21 cellular contexts compared by ENCODE assay signal in the genomic region with DNA sequence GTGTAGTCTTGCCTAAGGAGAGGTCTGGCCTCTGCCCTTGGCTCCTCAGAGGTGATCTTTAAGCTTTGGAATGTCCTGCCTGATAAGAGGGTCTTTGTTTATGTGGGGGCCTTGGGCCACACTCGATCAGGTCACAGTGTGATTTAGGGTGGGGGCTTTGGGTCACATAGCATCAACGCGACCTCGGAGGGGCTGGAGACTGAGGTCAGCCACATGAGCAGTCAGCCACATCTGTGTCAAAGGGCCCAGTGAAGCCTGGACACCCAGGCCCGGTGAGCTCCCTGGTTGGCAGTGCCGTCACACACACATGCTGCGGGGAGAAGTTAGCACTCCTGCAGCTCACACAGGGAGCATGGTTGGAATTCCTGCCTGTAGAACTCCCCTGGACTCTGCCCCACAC.
DNase-seq lines count a peak whose midpoint lies in the region; ATAC-seq, FAIRE-seq and TF ChIP-seq lines count a peak whose summit lies in the region.
"Had no signal": no experiment of that assay in that cellular context is flagged by ENCODE, and none has a peak within 500 bp of the region (broad histone marks: within the 10 kb centered on the region; RNA-seq: fewer than 3 reads in every experiment).

No MANE protein-coding gene starts in this region.

- intact Hi-C loops in HepG2 (cut with micrococcal nuclease; ENCODE audit: unreplicated experiment): no loop called here
- intact Hi-C loops in right lobe of liver (cut with DNase I): no loop called here
- intact Hi-C loops in stomach (cut with DNase I; ENCODE audit: low total_unique reads): no loop called here

- FAIRE-seq in HepG2 (lab: Jason Lieb, UNC): no peak
- FAIRE-seq: A204.1, G401.6, GM12892, H54 had no signal

- TF ChIP-seq RAD21 in HepG2 (CRISPR knock-in tag; IDR thresholded peaks at IDR 0.05): no peak

- TF ChIP-seq POLR2A in HepG2 (IDR thresholded peaks at IDR 0.05; ENCODE audit: insufficient read depth in 1 of 2, low read depth in 2 of 2, low read length in 2 of 2) (no peak), right lobe of liver (IDR thresholded peaks at IDR 0.05) (no peak), stomach (IDR thresholded peaks at IDR 0.05) (no peak)

- H2AFZ ChIP-seq in HepG2 (ENCODE audit: low read length): no peak overlapping the region
- H2AFZ ChIP-seq in hepatocyte: no peak overlapping the region

- H3K27ac ChIP-seq in HepG2 (ENCODE audit: extremely low read length, insufficient read depth, low read length) (no peak overlapping the region), right lobe of liver (no peak overlapping the region), hepatocyte (peak overlapping the region; percentile 46), mesodermal cell (ENCODE audit: low read depth, low read length, severe bottlenecking) (peak overlapping the region; percentile 90), stomach (no peak overlapping the region)
- H3K27ac ChIP-seq: Peyer's patch had no signal

- DNase-seq in HepG2 (ENCODE audit: low spot score) (no peak), right lobe of liver (no peak), hepatocyte (ENCODE audit: low spot score) (no peak), stomach (peak; percentile 13), G401 (ENCODE audit: low spot score) (no peak), NCI-H524 (lab: John Stamatoyannopoulos, UW) (no peak)
- DNase-seq in NK-92 treated with Interleukin-12 subunit alpha and Interleukin-12 subunit beta, amount 100 ng/mL, for 24 hours (lab: John Stamatoyannopoulos, UW): no peak
- DNase-seq: DND-41, Karpas-422, MV-4-11, NCI-H1105 treated with DMSO at 0.1 percent for 48 hours, NCI-H2029 treated with DMSO at 0.1 percent for 48 hours, NCI-H226, NCI-H510A treated with DMSO at 0.1 percent for 48 hours, NCI-H774 had no signal

- POLR2A ChIA-PET in HepG2 (lab: Yijun Ruan, JAX): no interaction called here

- H3K79me2 ChIP-seq in HepG2 (ENCODE audit: insufficient read depth, low read length): no peaks in the 10 kb centered on the region
- H3K79me2 ChIP-seq in hepatocyte: no peaks in the 10 kb centered on the region

- H3K4me1 ChIP-seq in HepG2 (ENCODE audit: insufficient read depth, low read length) (peaks cover 26% of the 10 kb centered on the region), right lobe of liver (no peaks in the 10 kb centered on the region), hepatocyte (ENCODE audit: insufficient read depth) (peaks cover 16% of the 10 kb centered on the region), mesodermal cell (ENCODE audit: control insufficient read depth, insufficient read depth, low read length, poor library complexity, severe bottlenecking) (peaks cover 15% of the 10 kb centered on the region), stomach (no peaks in the 10 kb centered on the region)
- H3K4me1 ChIP-seq: Peyer's patch had no signal

- H3K27me3 ChIP-seq in HepG2 (ENCODE audit: control insufficient read depth in 1 of 2, insufficient read depth in 2 of 2, low read length in 2 of 2): peaks cover 4 to 61% of the 10 kb centered on the region in 2 experiments
- no peaks in the 10 kb centered on the region for H3K27me3 ChIP-seq in right lobe of liver
- no peaks in the 10 kb centered on the region for H3K27me3 ChIP-seq in hepatocyte
- peaks cover 0 to 61% (median 0%) of the 10 kb centered on the region in 3 donors for H3K27me3 ChIP-seq in stomach
- H3K27me3 ChIP-seq: Peyer's patch had no signal

- no peak overlapping the region for H3K9ac ChIP-seq in HepG2 (ENCODE audit: insufficient read depth, low read depth, low read length)

- TF ChIP-seq EP300 in HepG2 (IDR thresholded peaks at IDR 0.05; ENCODE audit: low read depth in 2 of 2, low read length in 2 of 2): no peak
- TF ChIP-seq EP300 in HepG2 (CRISPR knock-in tag; IDR thresholded peaks at IDR 0.05; ENCODE audit: borderline replicate concordance): no peak
- no peak for TF ChIP-seq EP300 in stomach (IDR thresholded peaks at IDR 0.05)

- no peak overlapping the region for H3K4me3 ChIP-seq in HepG2 (replicated peaks in 1 of 3; ENCODE audit: insufficient read depth in 1 of 3, low read depth in 2 of 3, low read length in 3 of 3)
- H3K4me3 ChIP-seq in right lobe of liver: no peak overlapping the region
- H3K4me3 ChIP-seq in hepatocyte: no peak overlapping the region
- no peak overlapping the region for H3K4me3 ChIP-seq in mesodermal cell (ENCODE audit: extremely low read depth, insufficient read depth, low read length, poor library complexity, severe bottlenecking)
- H3K4me3 ChIP-seq in stomach: no peak overlapping the region
- H3K4me3 ChIP-seq: Peyer's patch had no signal

- no TSS peak for BruUV-seq in HepG2 (replicated peaks; lab: Mats Ljungman, UMichigan)

- in situ Hi-C loops in HepG2 (cut with HindIII; ENCODE audit: extremely low pct_ligation_motif_present, low pct_unique_long_range_greater_than_20kb) (no loop called here), G401 (cut with HindIII; ENCODE audit: low sequenced_read_pairs) (no loop called here)

- WGBS in HepG2 (ENCODE audit: low lambda C conversion rate): 10% methylated on average over 3 of the region's 7 CpGs
- 40% methylated on average over 1 of the region's 7 CpGs for WGBS in right lobe of liver (ENCODE audit: insufficient coverage, low coverage, low lambda C conversion rate, missing lambda C conversion rate)
- 43% methylated on average over 7 of the region's 7 CpGs for WGBS in hepatocyte (ENCODE audit: low lambda C conversion rate, missing lambda C conversion rate)
- 74 to 77% methylated on average over 6 to 7 of the region's 7 CpGs for WGBS in mesodermal cell (ENCODE audit: insufficient coverage in 2 of 2), 2 experiments
- 27 to 58% (median 32%) methylated on average over 7 of the region's 7 CpGs for WGBS in stomach, 5 donors

- H3K36me3 ChIP-seq in HepG2 (replicated peaks in 1 of 2; ENCODE audit: control insufficient read depth in 1 of 2, insufficient read depth in 2 of 2, low read length in 2 of 2): no peaks in the 10 kb centered on the region
- H3K36me3 ChIP-seq in right lobe of liver: no peaks in the 10 kb centered on the region
- no peaks in the 10 kb centered on the region for H3K36me3 ChIP-seq in hepatocyte (replicated peaks; ENCODE audit: insufficient read depth, low read depth)
- H3K36me3 ChIP-seq in mesodermal cell (ENCODE audit: control insufficient read depth, insufficient read depth, low read length): no peaks in the 10 kb centered on the region
- H3K36me3 ChIP-seq in stomach: no peaks in the 10 kb centered on the region
- H3K36me3 ChIP-seq: Peyer's patch had no signal

- no peaks in the 10 kb centered on the region for H4K20me1 ChIP-seq in HepG2 (ENCODE audit: insufficient read depth, low read length)
- no peaks in the 10 kb centered on the region for H4K20me1 ChIP-seq in hepatocyte (ENCODE audit: insufficient read depth, poor library complexity, severe bottlenecking)

- ATAC-seq in HepG2 (peak; percentile 46), right lobe of liver (no peak)

- no peak for TF ChIP-seq CTCF in HepG2 (CRISPR knock-in tag; IDR thresholded peaks at IDR 0.05)
- no peak for TF ChIP-seq CTCF in right lobe of liver (IDR thresholded peaks at IDR 0.05)
- TF ChIP-seq CTCF in hepatocyte (IDR thresholded peaks at IDR 0.05; ENCODE audit: poor library complexity): no peak
- no peak for TF ChIP-seq CTCF in stomach (IDR thresholded peaks at IDR 0.05)

- no peaks in the 10 kb centered on the region for H3K9me3 ChIP-seq in HepG2 (ENCODE audit: low read length)
- no peaks in the 10 kb centered on the region for H3K9me3 ChIP-seq in right lobe of liver
- no peaks in the 10 kb centered on the region for H3K9me3 ChIP-seq in hepatocyte (ENCODE audit: low read depth)
- H3K9me3 ChIP-seq in mesodermal cell (ENCODE audit: control insufficient read depth, low read length): peaks cover 10% of the 10 kb centered on the region
- H3K9me3 ChIP-seq in stomach: peaks cover 0 to 23% (median 7%) of the 10 kb centered on the region in 4 donors
- H3K9me3 ChIP-seq: Peyer's patch had no signal

- no peaks in the 10 kb centered on the region for H3K9me2 ChIP-seq in hepatocyte (replicated peaks; ENCODE audit: insufficient read depth)

- CTCF ChIA-PET in HepG2 (lab: Yijun Ruan, JAX; ENCODE audit: low intra/inter-chr PET ratio, low total read pairs): no interaction called here

- H3K4me2 ChIP-seq in HepG2 (ENCODE audit: low read depth, low read length) (no peak overlapping the region), hepatocyte (no peak overlapping the region)

TF ChIP-seq in HepG2, 621 proteins besides CTCF, POLR2A, EP300 and RAD21:
- TF ChIP-seq, protein P1, sequence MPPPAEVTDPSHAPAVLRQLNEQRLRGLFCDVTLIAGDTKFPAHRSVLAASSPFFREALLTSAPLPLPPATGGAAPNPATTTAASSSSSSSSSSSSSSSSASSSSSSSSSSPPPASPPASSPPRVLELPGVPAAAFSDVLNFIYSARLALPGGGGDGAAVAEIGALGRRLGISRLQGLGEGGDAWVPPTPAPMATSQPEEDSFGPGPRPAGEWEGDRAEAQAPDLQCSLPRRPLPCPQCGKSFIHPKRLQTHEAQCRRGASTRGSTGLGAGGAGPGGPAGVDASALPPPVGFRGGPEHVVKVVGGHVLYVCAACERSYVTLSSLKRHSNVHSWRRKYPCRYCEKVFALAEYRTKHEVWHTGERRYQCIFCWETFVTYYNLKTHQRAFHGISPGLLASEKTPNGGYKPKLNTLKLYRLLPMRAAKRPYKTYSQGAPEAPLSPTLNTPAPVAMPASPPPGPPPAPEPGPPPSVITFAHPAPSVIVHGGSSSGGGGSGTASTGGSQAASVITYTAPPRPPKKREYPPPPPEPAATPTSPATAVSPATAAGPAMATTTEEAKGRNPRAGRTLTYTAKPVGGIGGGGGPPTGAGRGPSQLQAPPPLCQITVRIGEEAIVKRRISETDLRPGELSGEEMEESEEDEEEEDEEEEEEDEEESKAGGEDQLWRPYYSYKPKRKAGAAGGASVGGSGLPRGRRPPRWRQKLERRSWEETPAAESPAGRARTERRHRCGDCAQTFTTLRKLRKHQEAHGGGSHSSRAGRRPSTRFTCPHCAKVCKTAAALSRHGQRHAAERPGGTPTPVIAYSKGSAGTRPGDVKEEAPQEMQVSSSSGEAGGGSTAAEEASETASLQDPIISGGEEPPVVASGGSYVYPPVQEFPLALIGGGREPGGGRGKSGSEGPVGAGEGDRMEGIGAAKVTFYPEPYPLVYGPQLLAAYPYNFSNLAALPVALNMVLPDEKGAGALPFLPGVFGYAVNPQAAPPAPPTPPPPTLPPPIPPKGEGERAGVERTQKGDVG (CRISPR knock-in tag; IDR thresholded peaks at IDR 0.05; ENCODE audit: borderline replicate concordance): no peak
- TF ChIP-seq ZNF598 (CRISPR knock-in tag; IDR thresholded peaks at IDR 0.05; ENCODE audit: borderline replicate concordance): no peak
- TF ChIP-seq ZNF10 (CRISPR knock-in tag; IDR thresholded peaks at IDR 0.05; ENCODE audit: borderline replicate concordance, low read depth): no peak
- TF ChIP-seq ZNF501 (CRISPR knock-in tag; IDR thresholded peaks at IDR 0.05): no peak
- TF ChIP-seq MXD4 (CRISPR knock-in tag; IDR thresholded peaks at IDR 0.05): no peak
TF ChIP-seq in HepG2: peak in this region for 0.

Comparison
In these comparisons a context has a peak if more than half of its experiments do, and no peak if none do; other contexts are left out.
1. H3K27ac ChIP-seq: peak in hepatocyte (single experiment) and mesodermal cell (single experiment); none in HepG2 (single experiment), right lobe of liver (0 of 3) and stomach (0 of 5).